23 cellular contexts compared by ENCODE assay signal in the genomic region with DNA sequence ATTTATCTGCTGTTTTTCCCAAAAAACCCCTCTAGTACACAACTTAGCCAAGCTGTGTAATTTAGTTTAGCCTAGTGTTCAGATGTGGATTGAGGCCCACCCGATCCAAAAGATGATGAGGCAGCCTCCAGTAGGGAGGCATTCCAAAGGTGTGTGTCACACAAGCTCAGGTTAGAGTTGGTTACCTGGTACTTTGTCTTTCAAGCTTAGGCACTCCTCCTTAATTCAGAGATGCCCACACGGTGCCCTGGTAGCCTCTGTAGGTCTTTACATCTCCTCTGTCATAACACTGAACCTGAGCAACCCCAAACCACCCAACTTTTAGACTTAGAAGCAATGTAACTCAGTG.
"Had no signal": no experiment of that assay in that cellular context is flagged by ENCODE, and none has a peak within 500 bp of the region (broad histone marks: within the 10 kb centered on the region; RNA-seq: fewer than 3 reads in every experiment).

No MANE protein-coding gene starts in this region.

- H3K4me1 ChIP-seq: gastrocnemius medialis, heart right ventricle, right atrium auricular region, stomach had no signal

- H2AFZ ChIP-seq: neural progenitor cell had no signal

- H3K4me3 ChIP-seq: coronary artery, gastrocnemius medialis, heart right ventricle, neural progenitor cell, ovary, right atrium auricular region, sigmoid colon, skin epidermis, stomach, thoracic aorta had no signal

- H3K27me3 ChIP-seq: gastrocnemius medialis, heart right ventricle, neural progenitor cell, ovary, right atrium auricular region, sigmoid colon, stomach had no signal

- FAIRE-seq: urothelium cell line had no signal

- DNase-seq: effector CD4-positive, alpha-beta T cell; gastrocnemius medialis; heart right ventricle; kidney glomerular epithelial cell; midbrain; nucleus accumbens; ovary; sigmoid colon; stimulated activated CD4-positive, alpha-beta T cell treated with anti-CD3 and anti-CD28 coated beads, Interleukin-2, amount 100 ng/mL, for 24 hours; stimulated activated CD4-positive, alpha-beta T cell treated with anti-CD3 and anti-CD28 coated beads, Interleukin-4, amount 100 ng/mL, for 4 hours; stimulated activated naive B cell treated with anti-CD40 and anti-IgM and Interleukin-4, amounts not matched to agents 10 μg/mL and 1 μg/mL and 100 μg/mL, for 72 hours; stomach; substantia nigra had no signal

- H3K36me3 ChIP-seq: gastrocnemius medialis, heart right ventricle, neural progenitor cell, ovary, right atrium auricular region, sigmoid colon, stomach, thoracic aorta had no signal

- H3K36me3 Mint-ChIP-seq: natural killer cell treated with Interleukin-12 subunit alpha and Interleukin-12 subunit beta and Interleukin-15 and Interleukin-18, amount 100 ng/mL, for 72 hours; stimulated activated naive B cell treated with anti-CD40 and anti-IgM and Interleukin-4, amounts not matched to agents 10 μg/mL and 1 μg/mL and 100 μg/mL, for 72 hours had no signal

- H3K27me3 Mint-ChIP-seq: natural killer cell treated with Interleukin-12 subunit alpha and Interleukin-12 subunit beta and Interleukin-15 and Interleukin-18, amount 100 ng/mL, for 72 hours; stimulated activated naive B cell treated with anti-CD40 and anti-IgM and Interleukin-4, amounts not matched to agents 10 μg/mL and 1 μg/mL and 100 μg/mL, for 72 hours had no signal

- H3K4me1 Mint-ChIP-seq: neural progenitor cell; stimulated activated naive B cell treated with anti-CD40 and anti-IgM and Interleukin-4, amounts not matched to agents 10 μg/mL and 1 μg/mL and 100 μg/mL, for 72 hours had no signal

- H3K27ac Mint-ChIP-seq: natural killer cell treated with Interleukin-12 subunit alpha and Interleukin-12 subunit beta and Interleukin-15 and Interleukin-18, amount 100 ng/mL, for 72 hours; neural progenitor cell; stimulated activated naive B cell treated with anti-CD40 and anti-IgM and Interleukin-4, amounts not matched to agents 10 μg/mL and 1 μg/mL and 100 μg/mL, for 72 hours; type B pancreatic cell had no signal

- H3K4me2 ChIP-seq: neural progenitor cell had no signal

- H3K9me3 ChIP-seq: gastrocnemius medialis, ovary, sigmoid colon, thoracic aorta had no signal

- H3K4me3 Mint-ChIP-seq: natural killer cell treated with Interleukin-12 subunit alpha and Interleukin-12 subunit beta and Interleukin-15 and Interleukin-18, amount 100 ng/mL, for 72 hours; neural progenitor cell; stimulated activated naive B cell treated with anti-CD40 and anti-IgM and Interleukin-4, amounts not matched to agents 10 μg/mL and 1 μg/mL and 100 μg/mL, for 72 hours; type B pancreatic cell had no signal

- H3K27ac ChIP-seq: coronary artery, gastrocnemius medialis, heart right ventricle, neural progenitor cell, ovary, right atrium auricular region, sigmoid colon, skin epidermis, stomach, thoracic aorta had no signal

- H3K9ac ChIP-seq: neural progenitor cell had no signal

- ATAC-seq: esophagus mucosa; gastrocnemius medialis; heart right ventricle; left lobe of liver; natural killer cell treated with Interleukin-12 subunit alpha and Interleukin-12 subunit beta and Interleukin-15 and Interleukin-18, amount 100 ng/mL, for 72 hours; stimulated activated naive B cell treated with anti-CD40 and anti-IgM and Interleukin-4, amounts not matched to agents 10 μg/mL and 1 μg/mL and 100 μg/mL, for 72 hours had no signal
